12 cellular contexts compared by ENCODE assay signal in the genomic region with DNA sequence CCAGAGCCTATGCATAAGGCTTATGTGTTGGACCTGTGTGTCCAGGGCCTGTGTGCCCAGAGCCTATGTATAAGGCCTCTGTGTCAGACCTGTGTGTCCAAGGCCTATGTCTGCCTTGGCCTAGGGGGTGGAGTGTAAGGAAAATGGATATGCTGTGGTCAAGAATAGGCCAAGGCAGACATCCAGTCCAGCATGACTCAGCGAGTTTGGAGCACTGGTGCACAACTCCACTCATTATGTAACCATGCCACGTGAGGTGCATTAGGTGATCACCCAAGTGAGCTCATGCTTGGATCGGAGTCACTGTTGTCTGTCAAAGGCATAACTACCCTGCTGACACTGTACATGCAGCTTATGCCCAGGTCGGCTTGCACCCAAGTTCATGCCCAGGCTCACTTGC.
DNase-seq lines count a peak whose midpoint lies in the region; ATAC-seq and TF ChIP-seq lines count a peak whose summit lies in the region.
"Had no signal": no experiment of that assay in that cellular context is flagged by ENCODE, and none has a peak within 500 bp of the region (broad histone marks: within the 10 kb centered on the region; RNA-seq: fewer than 3 reads in every experiment).

No MANE protein-coding gene starts in this region.

- H3K56ac ChIP-seq in IMR-90 (ENCODE audit: extremely low read depth, insufficient read depth, low read length), result no peak overlapping the region

- H2BK5ac ChIP-seq in IMR-90 (ENCODE audit: low read depth, low read length, poor library complexity, severe bottlenecking), result peak overlapping the region; percentile 76

- ATAC-seq in IMR-90 (ENCODE audit: low read depth) (peak; percentile 88), GM19463 (IDR thresholded peaks at IDR 0.05; ENCODE audit: unreplicated experiment) (no peak), HG03039 (IDR thresholded peaks at IDR 0.05; ENCODE audit: unreplicated experiment) (no peak)

- peak overlapping the region; percentile 39; the same call in 1 of the 2 replicates for H3K18ac ChIP-seq in IMR-90 (ENCODE audit: low read depth, low read length)

- intact Hi-C loops in IMR-90 (cut with micrococcal nuclease), result no loop called here

- H3K9me1 ChIP-seq in IMR-90 (ENCODE audit: insufficient read depth, low read length), result peaks cover 9% of the 10 kb centered on the region

- WGBS in IMR-90 (ENCODE audit: extremely low coverage in 2 of 2, insufficient read length in 1 of 2), 2 experiments, result 94% methylated on average over 3 of the region's 4 CpGs; no CpG with 5 or more reads in 1 of the 2 experiments

- dilution Hi-C loops in IMR-90 (cut with HindIII; ENCODE audit: low sequenced_read_pairs, unreplicated experiment), result no loop called here

- H3K14ac ChIP-seq in IMR-90 (replicated peaks; ENCODE audit: low read depth, low read length), result peak overlapping the region; percentile 76

- H3K27me3 ChIP-seq in IMR-90 (ENCODE audit: control insufficient read depth, insufficient read depth, low read length), result no peaks in the 10 kb centered on the region

- TF ChIP-seq POLR2A in IMR-90 (IDR thresholded peaks at IDR 0.05; ENCODE audit: low read depth, low read length), result no peak

- H3K9ac ChIP-seq in IMR-90 (ENCODE audit: low read depth, low read length), result no peak overlapping the region
- H3K9ac ChIP-seq: KMS-11 had no signal

- 0 out of 2 replicates have a peak overlapping the region, but pooled peaks have one; percentile 62 for H3K23ac ChIP-seq in IMR-90 (ENCODE audit: low read depth, low read length)

- H3K27ac ChIP-seq in IMR-90 (ENCODE audit: insufficient read depth, low read length), result peak overlapping the region; percentile 45; the same call in 1 of the 2 replicates
- H3K27ac ChIP-seq: KMS-11, SJSA1 had no signal

- no peaks in the 10 kb centered on the region for H4K20me1 ChIP-seq in IMR-90 (ENCODE audit: insufficient read depth, low read length)

- peaks cover 0 to 12% of the 10 kb centered on the region in 2 experiments; a peak in 3 of 4 replicates for H3K79me1 ChIP-seq in IMR-90 (ENCODE audit: low read depth in 1 of 2, low read length in 2 of 2)

- H2BK20ac ChIP-seq in IMR-90 (ENCODE audit: low read depth, low read length), result peak overlapping the region; percentile 66

- no peak overlapping the region; the same call in 2 of the 3 replicates for H2BK15ac ChIP-seq in IMR-90 (ENCODE audit: low read depth, low read length)

- H3K4me1 ChIP-seq in IMR-90 (ENCODE audit: control insufficient read depth, insufficient read depth, low read length), result peaks cover 3% of the 10 kb centered on the region

- H2BK120ac ChIP-seq in IMR-90 (ENCODE audit: low read depth, low read length), result peak overlapping the region; percentile 81

- no peak for TF ChIP-seq CTCF in IMR-90 (conservative IDR thresholded peaks at IDR 0.05; ENCODE audit: low read depth, low read length)

- in situ Hi-C loops in IMR-90 (cut with MboI; ENCODE audit: low sequenced_read_pairs), result no loop called here

- peak overlapping the region; percentile 89; the same call in 1 of the 2 replicates for H4K91ac ChIP-seq in IMR-90 (ENCODE audit: insufficient read depth, low read depth, low read length)

- TF ChIP-seq RAD21 in IMR-90 (IDR thresholded peaks at IDR 0.05; ENCODE audit: low read length), result no peak

- no peak overlapping the region for H3K4me3 ChIP-seq in IMR-90 (ENCODE audit: insufficient read depth, low read depth, low read length)
- H3K4me3 ChIP-seq: SJSA1 had no signal

- H4K8ac ChIP-seq in IMR-90 (ENCODE audit: low read depth in 2 of 2, low read length in 2 of 2), result peak overlapping the region in 1 of 2 experiments; percentile 85; a peak in 2 of 4 replicates

- no peaks in the 10 kb centered on the region for H3K36me3 ChIP-seq in IMR-90 (ENCODE audit: control insufficient read depth, insufficient read depth, low read length)
- H3K36me3 ChIP-seq: SJSA1 had no signal

- peak; percentile 14 for DNase-seq in AG08395 (ENCODE audit: low spot score)
- peak; percentile 92 for DNase-seq in IMR-90
- DNase-seq in cerebellar cortex (ENCODE audit: low spot score), result peak; percentile 18
- DNase-seq in kidney tubule cell (ENCODE audit: low spot score), result peak; percentile 96
- DNase-seq in HuH-7 (ENCODE audit: low spot score), result no peak
- DNase-seq in HEK293T (ENCODE audit: extremely low spot score), result no peak
- DNase-seq: C1 segment of cervical spinal cord, NCI-H526 had no signal

- BruUV-seq in IMR-90 (replicated peaks; lab: Mats Ljungman, UMichigan), result no TSS peak

- H2AK9ac ChIP-seq in IMR-90 (replicated peaks; ENCODE audit: low read depth, low read length, poor library complexity), result no peak overlapping the region

- H2AFZ ChIP-seq in IMR-90 (replicated peaks; ENCODE audit: low read length, poor library complexity), result peak overlapping the region; percentile 28

- no peak overlapping the region; the same call in 1 of the 2 replicates for H2AK5ac ChIP-seq in IMR-90 (ENCODE audit: low read depth, low read length)

- H4K5ac ChIP-seq in IMR-90 (ENCODE audit: low read depth, low read length), result peak overlapping the region; percentile 65

- H3K9me3 ChIP-seq in IMR-90 (ENCODE audit: control insufficient read depth, insufficient read depth, low read length), result no peaks in the 10 kb centered on the region
- H3K9me3 ChIP-seq: SJSA1 had no signal

- POLR2A ChIA-PET in IMR-90 (lab: Charles Lee; ENCODE audit: unreplicated experiment), result no interaction called here
- POLR2A ChIA-PET in HEK293T (lab: Yijun Ruan, JAX), result no interaction called here

- H3K4me2 ChIP-seq in IMR-90 (ENCODE audit: low read depth, low read length), result no peak overlapping the region
- H3K4me2 ChIP-seq: KMS-11 had no signal

- CTCF ChIA-PET in IMR-90 (lab: Yijun Ruan, JAX), result no interaction called here
- CTCF ChIA-PET in HEK293T (lab: Yijun Ruan, JAX), result no interaction called here

- peak overlapping the region; percentile 84 for H3K4ac ChIP-seq in IMR-90 (ENCODE audit: low read depth, low read length)

TF ChIP-seq in IMR-90, 13 proteins besides CTCF, POLR2A, EP300 and RAD21 (continues in another document):
- no peak for TF ChIP-seq RFX5 (IDR thresholded peaks at IDR 0.05; ENCODE audit: low read depth, low read length)
- peak; percentile 81 for TF ChIP-seq MAFK (IDR thresholded peaks at IDR 0.05; ENCODE audit: low read depth, low read length)
- peak; percentile 97 for TF ChIP-seq NFE2L2 (IDR thresholded peaks at IDR 0.05; ENCODE audit: low read depth, low read length)
- TF ChIP-seq, protein P1, sequence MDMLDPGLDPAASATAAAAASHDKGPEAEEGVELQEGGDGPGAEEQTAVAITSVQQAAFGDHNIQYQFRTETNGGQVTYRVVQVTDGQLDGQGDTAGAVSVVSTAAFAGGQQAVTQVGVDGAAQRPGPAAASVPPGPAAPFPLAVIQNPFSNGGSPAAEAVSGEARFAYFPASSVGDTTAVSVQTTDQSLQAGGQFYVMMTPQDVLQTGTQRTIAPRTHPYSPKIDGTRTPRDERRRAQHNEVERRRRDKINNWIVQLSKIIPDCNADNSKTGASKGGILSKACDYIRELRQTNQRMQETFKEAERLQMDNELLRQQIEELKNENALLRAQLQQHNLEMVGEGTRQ (IDR thresholded peaks at IDR 0.05; ENCODE audit: low read depth, low read length), result peak; percentile 52
- no peak for TF ChIP-seq RCOR1 (IDR thresholded peaks at IDR 0.05; ENCODE audit: insufficient replicate concordance, low read length)
- no peak for TF ChIP-seq MAZ (IDR thresholded peaks at IDR 0.05; ENCODE audit: borderline replicate concordance, low read depth, low read length)
- no peak for TF ChIP-seq CHD1 (IDR thresholded peaks at IDR 0.05; ENCODE audit: low read depth, low read length)
- no peak for TF ChIP-seq SMC3 (IDR thresholded peaks at IDR 0.05; ENCODE audit: low read depth, low read length)
- TF ChIP-seq CEBPB (IDR thresholded peaks at IDR 0.05; ENCODE audit: low read depth, low read length), result peak; percentile 39; the same call in 1 of the 2 replicates
- TF ChIP-seq FOS (IDR thresholded peaks at IDR 0.05; ENCODE audit: low read depth, low read length), result peak; percentile 40; the same call in 1 of the 2 replicates
- TF ChIP-seq BHLHE40 (IDR thresholded peaks at IDR 0.05; ENCODE audit: low read depth, low read length), result peak; percentile 65

TF ChIP-seq in HEK293T, 16 proteins besides CTCF, POLR2A, EP300 and RAD21:
- TF ChIP-seq ELF4 (IDR thresholded peaks at IDR 0.05) (no peak), FOXM1 (IDR thresholded peaks at IDR 0.05; ENCODE audit: borderline replicate concordance) (no peak), CTBP1 (IDR thresholded peaks at IDR 0.05; ENCODE audit: borderline replicate concordance) (no peak), NFRKB (IDR thresholded peaks at IDR 0.05) (no peak), SUZ12 (IDR thresholded peaks at IDR 0.05) (no peak), ARNT (IDR thresholded peaks at IDR 0.05) (no peak), FOXA1 (IDR thresholded peaks at IDR 0.05) (no peak), TARDBP (IDR thresholded peaks at IDR 0.05) (no peak), BHLHE40 (IDR thresholded peaks at IDR 0.05; ENCODE audit: borderline replicate concordance) (no peak), LEF1 (IDR thresholded peaks at IDR 0.05; ENCODE audit: borderline replicate concordance) (no peak), HDGF (IDR thresholded peaks at IDR 0.05; ENCODE audit: borderline replicate concordance) (no peak), L3MBTL2 (conservative IDR thresholded peaks at IDR 0.05) (no peak), SP1 (IDR thresholded peaks at IDR 0.05) (no peak)
- TF ChIP-seq, protein P2, sequence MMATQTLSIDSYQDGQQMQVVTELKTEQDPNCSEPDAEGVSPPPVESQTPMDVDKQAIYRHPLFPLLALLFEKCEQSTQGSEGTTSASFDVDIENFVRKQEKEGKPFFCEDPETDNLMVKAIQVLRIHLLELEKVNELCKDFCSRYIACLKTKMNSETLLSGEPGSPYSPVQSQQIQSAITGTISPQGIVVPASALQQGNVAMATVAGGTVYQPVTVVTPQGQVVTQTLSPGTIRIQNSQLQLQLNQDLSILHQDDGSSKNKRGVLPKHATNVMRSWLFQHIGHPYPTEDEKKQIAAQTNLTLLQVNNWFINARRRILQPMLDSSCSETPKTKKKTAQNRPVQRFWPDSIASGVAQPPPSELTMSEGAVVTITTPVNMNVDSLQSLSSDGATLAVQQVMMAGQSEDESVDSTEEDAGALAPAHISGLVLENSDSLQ (IDR thresholded peaks at IDR 0.05), result no peak

Comparison
In these comparisons a context has a peak if more than half of its experiments do, and no peak if none do; other contexts are left out.
1. DNase-seq: peak in AG08395 (single experiment), IMR-90 (single experiment), cerebellar cortex (single experiment) and kidney tubule cell (single experiment); none in HuH-7 (single experiment) and HEK293T (single experiment).